8 cellular contexts compared by ENCODE assay signal in genomic region chr12:122834921-122835692, GRCh38. TPM values are rescaled to one million over a fixed set of nuclear protein-coding genes. Genes with fewer than 3 reads are reported as not detected.
A peak's percentile ranks its signal among the peaks of the same experiment; 100 is the strongest.
DNase-seq lines count a peak whose midpoint lies in the region; ATAC-seq and TF ChIP-seq lines count a peak whose summit lies in the region.

Gene HIP1R (plus strand): TSS chr12:122835457. CDS start chr12:122835551, 94 bp downstream.

- TF ChIP-seq EP300 in gastroesophageal sphincter (IDR thresholded peaks at IDR 0.05) = no peak

- H3K4me2 ChIP-seq in OCI-LY1 (ENCODE audit: low read length) = peak within 1 kb of the TSS; percentile 84

- H3K9me3 ChIP-seq in OCI-LY1 (ENCODE audit: low read length) (no peaks in the 10 kb centered on the region), gastroesophageal sphincter (no peaks in the 10 kb centered on the region), thymus (ENCODE audit: control insufficient read depth) (no peaks in the 10 kb centered on the region)

- H3K9ac ChIP-seq in OCI-LY1 (ENCODE audit: low read length) = peak within 1 kb of the TSS; percentile 66

- H3K27me3 ChIP-seq in ACC112 (ENCODE audit: insufficient read depth, low read length) (no peaks in the 10 kb centered on the region), OCI-LY1 (ENCODE audit: insufficient read depth, low read length) (no peaks in the 10 kb centered on the region), gastroesophageal sphincter (no peaks in the 10 kb centered on the region), thymus (ENCODE audit: control insufficient read depth, insufficient read depth) (no peaks in the 10 kb centered on the region)

- H3F3A ChIP-seq in OCI-LY1 (ENCODE audit: insufficient read depth, low read length) = no peaks in the 10 kb centered on the region

- H4K20me1 ChIP-seq in OCI-LY1 (ENCODE audit: insufficient read depth, low read length) = no peaks in the 10 kb centered on the region

- peak; percentile 53 for ATAC-seq in GM19372 (IDR thresholded peaks at IDR 0.05; ENCODE audit: low read depth, unreplicated experiment)
- ATAC-seq in gastroesophageal sphincter = peak; percentile 50
- no peak for ATAC-seq in HG03039 (IDR thresholded peaks at IDR 0.05; ENCODE audit: unreplicated experiment)

- H2AFZ ChIP-seq in ACC112 (ENCODE audit: low read length, unreplicated experiment) (peak within 1 kb of the TSS; percentile 74), OCI-LY1 (ENCODE audit: low read length) (no peak within 1 kb of the TSS)

- peaks cover 27% of the 10 kb centered on the region for H3K79me2 ChIP-seq in ACC112 (ENCODE audit: control insufficient read depth, insufficient read depth, low read length, unreplicated experiment)
- no peaks in the 10 kb centered on the region for H3K79me2 ChIP-seq in OCI-LY1 (ENCODE audit: insufficient read depth, low read length)

- H3K4me3 ChIP-seq in ACC112 (ENCODE audit: low read depth, low read length) (peak within 1 kb of the TSS; percentile 78), OCI-LY1 (ENCODE audit: low read depth, low read length, poor library complexity, severe bottlenecking) (peak within 1 kb of the TSS; percentile 70), gastroesophageal sphincter (peak within 1 kb of the TSS; percentile 75 to 78), thymus (ENCODE audit: low read length) (peak within 1 kb of the TSS; percentile 91)

- no peaks in the 10 kb centered on the region for H3K9me2 ChIP-seq in OCI-LY1 (ENCODE audit: low read depth, low read length)

- WGBS in gastroesophageal sphincter (ENCODE audit: low coverage in 1 of 2), 2 donors = 0% methylated on average over 2 of the region's 76 CpGs; no CpG with 5 or more reads in 1 of the 2 donors
- WGBS in thymus = 1% methylated on average over 76 of the region's 76 CpGs

- H3K27ac ChIP-seq in ACC112 (ENCODE audit: low read depth, low read length) (peak within 1 kb of the TSS; percentile 11), OCI-LY1 (ENCODE audit: low read depth, low read length, poor library complexity, severe bottlenecking) (peak within 1 kb of the TSS; percentile 72), gastroesophageal sphincter (peak within 1 kb of the TSS in 3 of 4 donors; percentile 71 to 83 (median 71)), thymus (ENCODE audit: low read depth) (peak within 1 kb of the TSS; percentile 87)

- TF ChIP-seq POLR2A in gastroesophageal sphincter (IDR thresholded peaks at IDR 0.05) = no peak

- peaks cover 21% of the 10 kb centered on the region for H3K4me1 ChIP-seq in ACC112 (ENCODE audit: control insufficient read depth, insufficient read depth, low read length, unreplicated experiment)
- H3K4me1 ChIP-seq in OCI-LY1 (ENCODE audit: insufficient read depth, low read length, severe bottlenecking) = peaks cover 23% of the 10 kb centered on the region
- peaks cover 0 to 33% (median 9%) of the 10 kb centered on the region in 3 donors for H3K4me1 ChIP-seq in gastroesophageal sphincter
- peaks cover 11% of the 10 kb centered on the region for H3K4me1 ChIP-seq in thymus (ENCODE audit: control insufficient read depth, insufficient read depth, low read length)

- TF ChIP-seq CTCF in OCI-LY1 (IDR thresholded peaks at IDR 0.05; ENCODE audit: low read length) = no peak
- no peak for TF ChIP-seq CTCF in gastroesophageal sphincter (IDR thresholded peaks at IDR 0.05)

- H3K36me3 ChIP-seq in ACC112 (ENCODE audit: insufficient read depth, low read length) = no peaks in the 10 kb centered on the region
- H3K36me3 ChIP-seq in OCI-LY1 (ENCODE audit: insufficient read depth, low read length) = peaks cover 16% of the 10 kb centered on the region
- no peaks in the 10 kb centered on the region for H3K36me3 ChIP-seq in gastroesophageal sphincter
- H3K36me3 ChIP-seq in thymus (ENCODE audit: control insufficient read depth, insufficient read depth) = no peaks in the 10 kb centered on the region

- peak; percentile 44 for DNase-seq in activated gamma-delta T cell (lab: John Stamatoyannopoulos, UW)
- DNase-seq in occipital lobe (lab: John Stamatoyannopoulos, UW) = no peak

RNA-seq across cellular contexts. Expression of gene HIP1R, which starts in this region (rescaled TPM):
- total RNA-seq in gastroesophageal sphincter = 10 to 100 TPM; 10.2 to 32.5 (median 23.9) TPM
- total RNA-seq in occipital lobe = 70.0 TPM
- 49.0 TPM for polyA plus RNA-seq in thymus

Comparison
In these comparisons a context has a peak if more than half of its experiments do, and no peak if none do; other contexts are left out.
1. H3K27ac ChIP-seq: peak in every context shown above with its lines; median percentile 87 in thymus; 72 in OCI-LY1; 71 in gastroesophageal sphincter; 11 in ACC112.